Comparison of ENCODE assay signal across 2 cellular contexts in the genomic region with DNA sequence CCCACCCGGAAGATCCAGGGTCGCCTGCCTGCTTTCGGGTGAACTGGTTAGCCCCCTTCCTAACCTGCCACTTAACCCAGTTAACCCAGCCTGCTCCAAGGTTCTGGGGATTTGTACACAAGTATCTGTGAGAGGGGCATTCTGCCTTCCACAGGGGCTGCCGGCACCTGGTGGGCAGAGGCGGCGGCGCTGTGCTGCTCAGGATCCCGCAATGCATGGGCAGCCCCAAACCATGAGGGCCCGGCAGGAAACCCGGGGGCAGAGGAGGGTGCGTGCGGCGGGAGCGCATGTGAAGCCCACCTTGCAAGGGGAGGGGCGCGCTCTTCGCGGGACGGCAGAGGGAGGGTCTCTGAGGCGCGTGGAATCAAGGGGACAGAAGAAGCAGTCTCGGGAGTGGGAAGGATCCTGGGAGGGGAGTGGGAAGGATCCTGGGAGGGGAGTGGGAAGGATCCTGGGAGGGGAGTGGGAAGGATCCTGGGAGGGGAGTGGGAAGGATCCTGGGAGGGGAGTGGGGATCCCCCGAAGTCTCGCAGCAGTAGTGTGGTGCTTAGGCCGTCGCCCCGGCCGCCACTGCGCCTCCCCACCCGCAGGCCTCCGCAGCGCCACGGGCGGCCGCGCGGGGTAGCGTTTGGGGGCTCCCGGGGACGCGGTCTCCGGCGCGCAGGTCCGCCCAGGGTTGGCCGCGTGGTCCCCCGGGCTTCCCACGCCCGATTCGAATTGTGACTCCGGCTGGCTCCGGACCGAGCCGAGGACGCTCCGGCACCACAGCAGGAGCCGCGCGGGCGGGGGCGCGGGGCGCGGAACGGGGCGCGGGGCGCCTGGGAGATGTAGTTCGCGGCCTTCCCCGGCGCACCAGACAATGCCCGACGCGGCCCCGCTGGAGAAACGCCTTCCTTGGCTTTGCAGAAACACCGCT.
TF ChIP-seq lines count a peak whose summit lies in the region.

No MANE protein-coding gene starts in this region.

TF ChIP-seq in HEK293, 187 proteins besides CTCF, POLR2A, EP300 and RAD21 (continued from another document):
- no peak for TF ChIP-seq ZNF239 (tag by site-specific recombination; IDR thresholded peaks at IDR 0.05)
- TF ChIP-seq, protein P1, sequence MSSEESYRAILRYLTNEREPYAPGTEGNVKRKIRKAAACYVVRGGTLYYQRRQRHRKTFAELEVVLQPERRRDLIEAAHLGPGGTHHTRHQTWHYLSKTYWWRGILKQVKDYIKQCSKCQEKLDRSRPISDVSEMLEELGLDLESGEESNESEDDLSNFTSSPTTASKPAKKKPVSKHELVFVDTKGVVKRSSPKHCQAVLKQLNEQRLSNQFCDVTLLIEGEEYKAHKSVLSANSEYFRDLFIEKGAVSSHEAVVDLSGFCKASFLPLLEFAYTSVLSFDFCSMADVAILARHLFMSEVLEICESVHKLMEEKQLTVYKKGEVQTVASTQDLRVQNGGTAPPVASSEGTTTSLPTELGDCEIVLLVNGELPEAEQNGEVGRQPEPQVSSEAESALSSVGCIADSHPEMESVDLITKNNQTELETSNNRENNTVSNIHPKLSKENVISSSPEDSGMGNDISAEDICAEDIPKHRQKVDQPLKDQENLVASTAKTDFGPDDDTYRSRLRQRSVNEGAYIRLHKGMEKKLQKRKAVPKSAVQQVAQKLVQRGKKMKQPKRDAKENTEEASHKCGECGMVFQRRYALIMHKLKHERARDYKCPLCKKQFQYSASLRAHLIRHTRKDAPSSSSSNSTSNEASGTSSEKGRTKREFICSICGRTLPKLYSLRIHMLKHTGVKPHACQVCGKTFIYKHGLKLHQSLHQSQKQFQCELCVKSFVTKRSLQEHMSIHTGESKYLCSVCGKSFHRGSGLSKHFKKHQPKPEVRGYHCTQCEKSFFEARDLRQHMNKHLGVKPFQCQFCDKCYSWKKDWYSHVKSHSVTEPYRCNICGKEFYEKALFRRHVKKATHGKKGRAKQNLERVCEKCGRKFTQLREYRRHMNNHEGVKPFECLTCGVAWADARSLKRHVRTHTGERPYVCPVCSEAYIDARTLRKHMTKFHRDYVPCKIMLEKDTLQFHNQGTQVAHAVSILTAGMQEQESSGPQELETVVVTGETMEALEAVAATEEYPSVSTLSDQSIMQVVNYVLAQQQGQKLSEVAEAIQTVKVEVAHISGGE (tag by site-specific recombination; conservative IDR thresholded peaks at IDR 0.05; ENCODE audit: low read depth) = peak; percentile 29; the same call in 1 of the 2 replicates
- no peak for TF ChIP-seq ZNF266 (tag by site-specific recombination; IDR thresholded peaks at IDR 0.05; ENCODE audit: low read depth)
- TF ChIP-seq YY1 (tag by site-specific recombination; IDR thresholded peaks at IDR 0.05) = peak; percentile 38; the same call in 1 of the 2 replicates
- peak; percentile 76 for TF ChIP-seq SP3 (tag by site-specific recombination; IDR thresholded peaks at IDR 0.05)
- TF ChIP-seq, protein P2, sequence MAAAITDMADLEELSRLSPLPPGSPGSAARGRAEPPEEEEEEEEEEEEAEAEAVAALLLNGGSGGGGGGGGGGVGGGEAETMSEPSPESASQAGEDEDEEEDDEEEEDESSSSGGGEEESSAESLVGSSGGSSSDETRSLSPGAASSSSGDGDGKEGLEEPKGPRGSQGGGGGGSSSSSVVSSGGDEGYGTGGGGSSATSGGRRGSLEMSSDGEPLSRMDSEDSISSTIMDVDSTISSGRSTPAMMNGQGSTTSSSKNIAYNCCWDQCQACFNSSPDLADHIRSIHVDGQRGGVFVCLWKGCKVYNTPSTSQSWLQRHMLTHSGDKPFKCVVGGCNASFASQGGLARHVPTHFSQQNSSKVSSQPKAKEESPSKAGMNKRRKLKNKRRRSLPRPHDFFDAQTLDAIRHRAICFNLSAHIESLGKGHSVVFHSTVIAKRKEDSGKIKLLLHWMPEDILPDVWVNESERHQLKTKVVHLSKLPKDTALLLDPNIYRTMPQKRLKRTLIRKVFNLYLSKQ (tag by site-specific recombination; IDR thresholded peaks at IDR 0.05; ENCODE audit: borderline replicate concordance) = no peak
- TF ChIP-seq GLIS2 (tag by site-specific recombination; IDR thresholded peaks at IDR 0.05) = peak; percentile 45; the same call in 1 of the 2 replicates
- peak; percentile 50 for TF ChIP-seq IKZF3 (tag by site-specific recombination; IDR thresholded peaks at IDR 0.05)
- no peak for TF ChIP-seq ZNF140 (tag by site-specific recombination; IDR thresholded peaks at IDR 0.05)
- TF ChIP-seq, protein P3, sequence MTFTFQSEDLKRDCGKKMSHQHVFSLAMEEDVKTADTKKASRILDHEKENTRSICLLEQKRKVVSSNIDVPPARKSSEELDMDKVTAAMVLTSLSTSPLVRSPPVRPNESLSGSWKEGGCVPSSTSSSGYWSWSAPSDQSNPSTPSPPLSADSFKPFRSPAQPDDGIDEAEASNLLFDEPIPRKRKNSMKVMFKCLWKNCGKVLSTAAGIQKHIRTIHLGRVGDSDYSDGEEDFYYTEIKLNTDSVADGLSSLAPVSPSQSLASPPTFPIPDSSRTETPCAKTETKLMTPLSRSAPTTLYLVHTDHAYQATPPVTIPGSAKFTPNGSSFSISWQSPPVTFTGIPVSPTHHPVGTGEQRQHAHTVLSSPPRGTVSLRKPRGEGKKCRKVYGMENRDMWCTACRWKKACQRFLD (tag by site-specific recombination; IDR thresholded peaks at IDR 0.05) = no peak
- TF ChIP-seq, protein P4, sequence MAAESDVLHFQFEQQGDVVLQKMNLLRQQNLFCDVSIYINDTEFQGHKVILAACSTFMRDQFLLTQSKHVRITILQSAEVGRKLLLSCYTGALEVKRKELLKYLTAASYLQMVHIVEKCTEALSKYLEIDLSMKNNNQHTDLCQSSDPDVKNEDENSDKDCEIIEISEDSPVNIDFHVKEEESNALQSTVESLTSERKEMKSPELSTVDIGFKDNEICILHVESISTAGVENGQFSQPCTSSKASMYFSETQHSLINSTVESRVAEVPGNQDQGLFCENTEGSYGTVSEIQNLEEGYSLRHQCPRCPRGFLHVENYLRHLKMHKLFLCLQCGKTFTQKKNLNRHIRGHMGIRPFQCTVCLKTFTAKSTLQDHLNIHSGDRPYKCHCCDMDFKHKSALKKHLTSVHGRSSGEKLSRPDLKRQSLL (tag by site-specific recombination; IDR thresholded peaks at IDR 0.05) = peak; percentile 80
- peak; percentile 79; the same call in 1 of the 2 replicates for TF ChIP-seq ZNF561 (tag by site-specific recombination; IDR thresholded peaks at IDR 0.05; ENCODE audit: borderline replicate concordance)
- TF ChIP-seq HOXD13 (CRISPR knock-in tag; IDR thresholded peaks at IDR 0.05; ENCODE audit: borderline replicate concordance) = no peak
- TF ChIP-seq SP2 (tag by site-specific recombination; IDR thresholded peaks at IDR 0.05) = peak; percentile 60
- TF ChIP-seq KLF8 (tag by site-specific recombination; IDR thresholded peaks at IDR 0.05) = peak; percentile 33; the same call in 1 of the 2 replicates
- TF ChIP-seq ZNF549 (tag by site-specific recombination; IDR thresholded peaks at IDR 0.05) = no peak
- TF ChIP-seq ZSCAN30 (tag by site-specific recombination; IDR thresholded peaks at IDR 0.05) = peak; percentile 93
- TF ChIP-seq ZNF544 (tag by site-specific recombination; IDR thresholded peaks at IDR 0.05) = no peak
- peak; percentile 94 for TF ChIP-seq ZNF76 (tag by site-specific recombination; IDR thresholded peaks at IDR 0.05; ENCODE audit: borderline replicate concordance, low read depth)
- peak; percentile 80 for TF ChIP-seq EGR2 (tag by site-specific recombination; IDR thresholded peaks at IDR 0.05; ENCODE audit: low read depth)
- peak; percentile 86 for TF ChIP-seq ZFHX2 (tag by site-specific recombination; conservative IDR thresholded peaks at IDR 0.05)

TF ChIP-seq in H1, 55 proteins besides CTCF, POLR2A, EP300 and RAD21 (continued from another document):
- TF ChIP-seq RBBP5 (IDR thresholded peaks at IDR 0.05; ENCODE audit: borderline replicate concordance, low read depth, low read length) = no peak; the same call in 1 of the 2 replicates
- no peak for TF ChIP-seq CEBPB (IDR thresholded peaks at IDR 0.05; ENCODE audit: low read depth, low read length)
- no peak for TF ChIP-seq CHD2 (IDR thresholded peaks at IDR 0.05; ENCODE audit: low read length)
- peak; percentile 26; the same call in 1 of the 2 replicates for TF ChIP-seq TAF1 (IDR thresholded peaks at IDR 0.05; ENCODE audit: low read depth, low read length)
- TF ChIP-seq, protein P5, sequence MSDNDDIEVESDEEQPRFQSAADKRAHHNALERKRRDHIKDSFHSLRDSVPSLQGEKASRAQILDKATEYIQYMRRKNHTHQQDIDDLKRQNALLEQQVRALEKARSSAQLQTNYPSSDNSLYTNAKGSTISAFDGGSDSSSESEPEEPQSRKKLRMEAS (IDR thresholded peaks at IDR 0.05) = no peak; the same call in 1 of the 2 replicates
- no peak for TF ChIP-seq NRF1 (IDR thresholded peaks at IDR 0.05; ENCODE audit: low read depth, low read length)
- TF ChIP-seq TAF7 (optimal IDR thresholded peaks at IDR 0.05; ENCODE audit: borderline replicate concordance, low read depth, low read length) = peak; percentile 27
- TF ChIP-seq EGR1 (IDR thresholded peaks at IDR 0.05; ENCODE audit: borderline replicate concordance, low read depth, low read length) = no peak
- no peak for TF ChIP-seq CTBP2 (IDR thresholded peaks at IDR 0.05; ENCODE audit: borderline replicate concordance, insufficient read depth, insufficient read length, low read length)
- peak; percentile 92 for TF ChIP-seq KDM4A (IDR thresholded peaks at IDR 0.05; ENCODE audit: low read depth, low read length, severe bottlenecking)
- TF ChIP-seq TBP (IDR thresholded peaks at IDR 0.05; ENCODE audit: low read depth, low read length) = no peak
- TF ChIP-seq CBX5 (IDR thresholded peaks at IDR 0.05; ENCODE audit: low read depth, low read length) = no peak
